ENCODE assay signal across 1 cellular context in the genomic region with DNA sequence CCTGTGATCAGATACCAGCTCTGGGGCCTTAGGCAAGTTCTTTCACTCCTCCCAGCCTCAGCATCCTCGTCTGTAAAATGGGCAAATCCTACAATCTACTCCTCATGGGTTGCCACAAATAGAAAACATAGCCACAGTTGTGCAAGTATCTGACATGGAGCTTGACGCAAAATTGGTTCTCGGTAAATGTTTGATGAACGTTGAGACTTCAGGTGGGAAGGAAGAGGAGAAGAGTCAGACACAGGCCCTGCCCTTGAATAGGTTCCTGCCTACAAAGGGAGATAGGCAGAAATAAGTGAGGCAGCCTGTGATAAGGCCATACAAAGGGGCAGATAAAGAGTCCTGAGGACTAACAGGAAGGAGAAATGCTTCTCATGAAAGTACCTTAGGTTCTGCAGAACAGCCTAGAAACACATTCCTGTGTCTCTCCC.
TF ChIP-seq lines count a peak whose summit lies in the region.

No MANE protein-coding gene starts in this region.

TF ChIP-seq in K562, 482 proteins besides CTCF, POLR2A, EP300 and RAD21 (continued from another document and continues in another):
- TF ChIP-seq, protein P1, sequence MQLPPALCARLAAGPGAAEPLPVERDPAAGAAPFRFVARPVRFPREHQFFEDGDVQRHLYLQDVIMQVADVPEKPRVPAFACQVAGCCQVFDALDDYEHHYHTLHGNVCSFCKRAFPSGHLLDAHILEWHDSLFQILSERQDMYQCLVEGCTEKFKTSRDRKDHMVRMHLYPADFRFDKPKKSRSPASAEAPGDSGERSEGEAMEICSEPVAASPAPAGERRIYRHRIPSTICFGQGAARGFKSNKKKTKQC (CRISPR knock-in tag; IDR thresholded peaks at IDR 0.05) = no peak
- TF ChIP-seq PREB (CRISPR knock-in tag; IDR thresholded peaks at IDR 0.05) (no peak), SREBF2 (CRISPR knock-in tag; IDR thresholded peaks at IDR 0.05) (no peak), SETDB1 (IDR thresholded peaks at IDR 0.05; ENCODE audit: low read length) (no peak), REST (CRISPR knock-in tag; IDR thresholded peaks at IDR 0.05; ENCODE audit: low read depth) (no peak), ZNF449 (CRISPR knock-in tag; IDR thresholded peaks at IDR 0.05) (no peak), SMARCA4 (IDR thresholded peaks at IDR 0.05) (peak; percentile 79), SIRT6 (IDR thresholded peaks at IDR 0.05; ENCODE audit: low read depth, low read length) (no peak), NR3C1 (CRISPR knock-in tag; IDR thresholded peaks at IDR 0.05) (no peak), SMARCE1 (IDR thresholded peaks at IDR 0.05) (peak; percentile 61; the same call in 1 of the 2 replicates), ZNF76 (CRISPR knock-in tag; IDR thresholded peaks at IDR 0.05; ENCODE audit: borderline replicate concordance) (no peak), LCOR (CRISPR knock-in tag; IDR thresholded peaks at IDR 0.05) (no peak), NR2F6 (CRISPR knock-in tag; IDR thresholded peaks at IDR 0.05) (no peak), ZNF184 (CRISPR knock-in tag; IDR thresholded peaks at IDR 0.05) (no peak), MXI1 (IDR thresholded peaks at IDR 0.05; ENCODE audit: low read depth, low read length) (no peak), ZNF354B (CRISPR knock-in tag; IDR thresholded peaks at IDR 0.05) (no peak), ETS2 (tag; IDR thresholded peaks at IDR 0.05; ENCODE audit: borderline replicate concordance, poor library complexity, severe bottlenecking) (no peak), NCOA2 (IDR thresholded peaks at IDR 0.05; ENCODE audit: partially characterized antibody in 2 of 2) (no peak), ZNF778 (CRISPR knock-in tag; IDR thresholded peaks at IDR 0.05) (no peak), ZNF780A (CRISPR knock-in tag; IDR thresholded peaks at IDR 0.05) (no peak), ETV6 (IDR thresholded peaks at IDR 0.05; ENCODE audit: borderline replicate concordance in 1 of 2, low read depth in 2 of 2, low read length in 1 of 2) (no peak), ETV6 (CRISPR knock-in tag; IDR thresholded peaks at IDR 0.05; ENCODE audit: borderline replicate concordance) (no peak), ZNF764 (CRISPR knock-in tag; IDR thresholded peaks at IDR 0.05; ENCODE audit: low read depth) (no peak), SREBF1 (IDR thresholded peaks at IDR 0.05; ENCODE audit: borderline replicate concordance, low read depth, low read length) (no peak), SLC30A9 (CRISPR knock-in tag; IDR thresholded peaks at IDR 0.05) (no peak), E2F6 (IDR thresholded peaks at IDR 0.05; ENCODE audit: borderline replicate concordance in 1 of 2, extremely low read depth in 1 of 2, insufficient read depth in 1 of 2, insufficient read length in 1 of 2, low read depth in 1 of 2, low read length in 1 of 2, poor library complexity in 1 of 2, severe bottlenecking in 1 of 2) (no peak), FOXK1 (CRISPR knock-in tag; IDR thresholded peaks at IDR 0.05; ENCODE audit: borderline replicate concordance) (no peak), RFX5 (IDR thresholded peaks at IDR 0.05; ENCODE audit: low read depth, low read length) (no peak), ZNF232 (CRISPR knock-in tag; IDR thresholded peaks at IDR 0.05) (no peak), PHB (CRISPR knock-in tag; IDR thresholded peaks at IDR 0.05) (no peak), NELFE (IDR thresholded peaks at IDR 0.05; ENCODE audit: insufficient read depth, insufficient read length) (no peak), ZBTB12 (CRISPR knock-in tag; IDR thresholded peaks at IDR 0.05) (no peak), ASH1L (IDR thresholded peaks at IDR 0.05; ENCODE audit: borderline replicate concordance, low read depth, partially characterized antibody) (no peak), BMI1 (IDR thresholded peaks at IDR 0.05; ENCODE audit: low read length) (no peak), NEUROD1 (IDR thresholded peaks at IDR 0.05; ENCODE audit: borderline replicate concordance, low read depth, low read length, partially characterized antibody) (no peak), IRF1 (CRISPR knock-in tag; IDR thresholded peaks at IDR 0.05; ENCODE audit: borderline replicate concordance) (no peak), TAL1 (IDR thresholded peaks at IDR 0.05) (peak; percentile 72)
- TF ChIP-seq, protein P2, sequence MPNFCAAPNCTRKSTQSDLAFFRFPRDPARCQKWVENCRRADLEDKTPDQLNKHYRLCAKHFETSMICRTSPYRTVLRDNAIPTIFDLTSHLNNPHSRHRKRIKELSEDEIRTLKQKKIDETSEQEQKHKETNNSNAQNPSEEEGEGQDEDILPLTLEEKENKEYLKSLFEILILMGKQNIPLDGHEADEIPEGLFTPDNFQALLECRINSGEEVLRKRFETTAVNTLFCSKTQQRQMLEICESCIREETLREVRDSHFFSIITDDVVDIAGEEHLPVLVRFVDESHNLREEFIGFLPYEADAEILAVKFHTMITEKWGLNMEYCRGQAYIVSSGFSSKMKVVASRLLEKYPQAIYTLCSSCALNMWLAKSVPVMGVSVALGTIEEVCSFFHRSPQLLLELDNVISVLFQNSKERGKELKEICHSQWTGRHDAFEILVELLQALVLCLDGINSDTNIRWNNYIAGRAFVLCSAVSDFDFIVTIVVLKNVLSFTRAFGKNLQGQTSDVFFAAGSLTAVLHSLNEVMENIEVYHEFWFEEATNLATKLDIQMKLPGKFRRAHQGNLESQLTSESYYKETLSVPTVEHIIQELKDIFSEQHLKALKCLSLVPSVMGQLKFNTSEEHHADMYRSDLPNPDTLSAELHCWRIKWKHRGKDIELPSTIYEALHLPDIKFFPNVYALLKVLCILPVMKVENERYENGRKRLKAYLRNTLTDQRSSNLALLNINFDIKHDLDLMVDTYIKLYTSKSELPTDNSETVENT (CRISPR knock-in tag; IDR thresholded peaks at IDR 0.05) = no peak
- TF ChIP-seq, protein P3, sequence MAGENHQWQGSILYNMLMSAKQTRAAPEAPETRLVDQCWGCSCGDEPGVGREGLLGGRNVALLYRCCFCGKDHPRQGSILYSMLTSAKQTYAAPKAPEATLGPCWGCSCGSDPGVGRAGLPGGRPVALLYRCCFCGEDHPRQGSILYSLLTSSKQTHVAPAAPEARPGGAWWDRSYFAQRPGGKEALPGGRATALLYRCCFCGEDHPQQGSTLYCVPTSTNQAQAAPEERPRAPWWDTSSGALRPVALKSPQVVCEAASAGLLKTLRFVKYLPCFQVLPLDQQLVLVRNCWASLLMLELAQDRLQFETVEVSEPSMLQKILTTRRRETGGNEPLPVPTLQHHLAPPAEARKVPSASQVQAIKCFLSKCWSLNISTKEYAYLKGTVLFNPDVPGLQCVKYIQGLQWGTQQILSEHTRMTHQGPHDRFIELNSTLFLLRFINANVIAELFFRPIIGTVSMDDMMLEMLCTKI (IDR thresholded peaks at IDR 0.05; ENCODE audit: partially characterized antibody) = no peak
- TF ChIP-seq, protein P4, sequence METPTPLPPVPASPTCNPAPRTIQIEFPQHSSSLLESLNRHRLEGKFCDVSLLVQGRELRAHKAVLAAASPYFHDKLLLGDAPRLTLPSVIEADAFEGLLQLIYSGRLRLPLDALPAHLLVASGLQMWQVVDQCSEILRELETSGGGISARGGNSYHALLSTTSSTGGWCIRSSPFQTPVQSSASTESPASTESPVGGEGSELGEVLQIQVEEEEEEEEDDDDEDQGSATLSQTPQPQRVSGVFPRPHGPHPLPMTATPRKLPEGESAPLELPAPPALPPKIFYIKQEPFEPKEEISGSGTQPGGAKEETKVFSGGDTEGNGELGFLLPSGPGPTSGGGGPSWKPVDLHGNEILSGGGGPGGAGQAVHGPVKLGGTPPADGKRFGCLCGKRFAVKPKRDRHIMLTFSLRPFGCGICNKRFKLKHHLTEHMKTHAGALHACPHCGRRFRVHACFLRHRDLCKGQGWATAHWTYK (CRISPR knock-in tag; IDR thresholded peaks at IDR 0.05) = no peak
- TF ChIP-seq, protein P5, sequence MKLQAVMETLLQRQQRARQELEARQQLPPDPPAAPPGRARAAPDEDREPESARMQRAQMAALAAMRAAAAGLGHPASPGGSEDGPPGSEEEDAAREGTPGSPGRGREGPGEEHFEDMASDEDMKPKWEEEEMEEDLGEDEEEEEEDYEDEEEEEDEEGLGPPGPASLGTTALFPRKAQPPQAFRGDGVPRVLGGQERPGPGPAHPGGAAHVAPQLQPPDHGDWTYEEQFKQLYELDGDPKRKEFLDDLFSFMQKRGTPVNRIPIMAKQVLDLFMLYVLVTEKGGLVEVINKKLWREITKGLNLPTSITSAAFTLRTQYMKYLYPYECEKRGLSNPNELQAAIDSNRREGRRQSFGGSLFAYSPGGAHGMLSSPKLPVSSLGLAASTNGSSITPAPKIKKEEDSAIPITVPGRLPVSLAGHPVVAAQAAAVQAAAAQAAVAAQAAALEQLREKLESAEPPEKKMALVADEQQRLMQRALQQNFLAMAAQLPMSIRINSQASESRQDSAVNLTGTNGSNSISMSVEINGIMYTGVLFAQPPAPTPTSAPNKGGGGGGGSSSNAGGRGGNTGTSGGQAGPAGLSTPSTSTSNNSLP (IDR thresholded peaks at IDR 0.05; ENCODE audit: borderline replicate concordance, low read depth, low read length) = peak; percentile 43; the same call in 1 of the 2 replicates
